ENCODE assay signal across 28 cellular contexts in the genomic region with DNA sequence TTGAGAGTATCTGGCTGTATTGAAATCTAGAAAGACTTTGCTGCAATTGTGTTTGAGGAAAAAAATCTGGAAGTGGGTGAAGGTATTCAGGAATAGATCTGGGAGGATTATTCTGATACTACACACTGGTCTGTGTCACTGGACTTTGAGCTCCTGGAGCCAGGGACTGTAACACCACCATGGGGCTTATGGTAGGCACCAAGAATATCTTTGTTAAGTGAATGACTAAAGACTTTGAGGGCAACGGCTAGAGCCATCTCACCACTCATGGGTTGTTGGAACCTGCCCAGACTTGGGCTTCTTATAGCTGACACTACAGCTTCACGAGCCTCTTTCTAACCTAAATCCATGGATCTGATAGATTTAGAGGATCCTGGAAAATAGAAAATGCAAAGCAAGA. TPM values are rescaled to one million over a fixed set of nuclear protein-coding genes. Genes with fewer than 3 reads are reported as not detected.
DNase-seq lines count a peak whose midpoint lies in the region; ATAC-seq and TF ChIP-seq lines count a peak whose summit lies in the region.
"Had no signal": no experiment of that assay in that cellular context is flagged by ENCODE, and none has a peak within 500 bp of the region (broad histone marks: within the 10 kb centered on the region; RNA-seq: fewer than 3 reads in every experiment).

No MANE protein-coding gene starts in this region.

- intact Hi-C loops in natural killer cell (cut with micrococcal nuclease), result no loop called here

- whole genome bisulfite sequencing in endodermal cell (ENCODE audit: insufficient coverage in 1 of 2, insufficient read length in 1 of 2), 2 experiments, result 97 to 100% methylated on average over 1 to 2 of the region's 2 CpGs

- H3K9me3 Mint-ChIP-seq in natural killer cell (no peaks in the 10 kb centered on the region), endodermal cell (no peaks in the 10 kb centered on the region)
- no peaks in the 10 kb centered on the region for H3K9me3 Mint-ChIP-seq in natural killer cell treated with Interleukin-12 subunit alpha and Interleukin-12 subunit beta and Interleukin-15 and Interleukin-18, amount 100 ng/mL, for 72 hours
- no peaks in the 10 kb centered on the region for H3K9me3 Mint-ChIP-seq in naive thymus-derived CD8-positive, alpha-beta T cell
- H3K9me3 Mint-ChIP-seq in CD8-positive, alpha-beta memory T cell, result no peaks in the 10 kb centered on the region
- H3K9me3 Mint-ChIP-seq: brain had no signal

- H3K4me1 ChIP-seq in endodermal cell (ENCODE audit: control insufficient read depth, insufficient read depth, low read length), result peaks cover 5% of the 10 kb centered on the region
- peaks cover 42% of the 10 kb centered on the region for H3K4me1 ChIP-seq in CD8-positive, alpha-beta memory T cell (ENCODE audit: insufficient read depth, low read length)

- peaks cover 21% of the 10 kb centered on the region for H3K36me3 Mint-ChIP-seq in natural killer cell
- peaks cover 34% of the 10 kb centered on the region for H3K36me3 Mint-ChIP-seq in natural killer cell treated with Interleukin-12 subunit alpha and Interleukin-12 subunit beta and Interleukin-15 and Interleukin-18, amount 100 ng/mL, for 72 hours
- H3K36me3 Mint-ChIP-seq in endodermal cell (ENCODE audit: low read depth), result peaks cover 51% of the 10 kb centered on the region
- peaks cover 0 to 43% (median 12%) of the 10 kb centered on the region in 3 donors for H3K36me3 Mint-ChIP-seq in naive thymus-derived CD8-positive, alpha-beta T cell
- H3K36me3 Mint-ChIP-seq in CD8-positive, alpha-beta memory T cell, result peaks cover 12 to 74% (median 22%) of the 10 kb centered on the region in 3 donors

- H3K27me3 Mint-ChIP-seq in natural killer cell (ENCODE audit: low read depth in 2 of 2) (no peaks in the 10 kb centered on the region), endodermal cell (ENCODE audit: insufficient read depth) (no peaks in the 10 kb centered on the region)
- H3K27me3 Mint-ChIP-seq in natural killer cell treated with Interleukin-12 subunit alpha and Interleukin-12 subunit beta and Interleukin-15 and Interleukin-18, amount 100 ng/mL, for 72 hours, result no peaks in the 10 kb centered on the region
- no peaks in the 10 kb centered on the region for H3K27me3 Mint-ChIP-seq in naive thymus-derived CD8-positive, alpha-beta T cell
- H3K27me3 Mint-ChIP-seq in CD8-positive, alpha-beta memory T cell, result no peaks in the 10 kb centered on the region
- H3K27me3 Mint-ChIP-seq: brain had no signal

- no peak overlapping the region for H3K4me3 ChIP-seq in endodermal cell (ENCODE audit: low read length)
- H3K4me3 ChIP-seq in CD8-positive, alpha-beta memory T cell (ENCODE audit: low read length), result no peak overlapping the region
- H3K4me3 ChIP-seq: adrenal gland, BLaER1, lung, prostate gland, smooth muscle cell, upper lobe of left lung had no signal

- no peaks in the 10 kb centered on the region for H3K27me3 ChIP-seq in endodermal cell (ENCODE audit: control insufficient read depth, insufficient read depth, low read length, poor library complexity, severe bottlenecking)
- no peaks in the 10 kb centered on the region for H3K27me3 ChIP-seq in CD8-positive, alpha-beta memory T cell (ENCODE audit: insufficient read depth, low read length, poor library complexity, severe bottlenecking)
- H3K27me3 ChIP-seq: adrenal gland, BLaER1, neutrophil, upper lobe of left lung had no signal

- H3K9me3 ChIP-seq in endodermal cell (ENCODE audit: control insufficient read depth, low read length), result no peaks in the 10 kb centered on the region
- no peaks in the 10 kb centered on the region for H3K9me3 ChIP-seq in CD8-positive, alpha-beta memory T cell (ENCODE audit: low read length)
- H3K9me3 ChIP-seq: adrenal gland, BLaER1, neutrophil, prostate gland, upper lobe of left lung had no signal

- TF ChIP-seq CTCF in natural killer cell (IDR thresholded peaks at IDR 0.05) (no peak), endodermal cell (conservative IDR thresholded peaks at IDR 0.05) (no peak)

- H3K27ac ChIP-seq in endodermal cell (ENCODE audit: low read depth, low read length), result no peak overlapping the region
- H3K27ac ChIP-seq in CD8-positive, alpha-beta memory T cell (ENCODE audit: low read depth, low read length), result no peak overlapping the region
- H3K27ac ChIP-seq: adrenal gland, BLaER1, epithelial cell of prostate, neutrophil, prostate gland, upper lobe of left lung had no signal

- POLR2A ChIA-PET in naive thymus-derived CD8-positive, alpha-beta T cell (lab: Charles Lee), result interaction anchor here (1.9 kb wide), 1 partner anchor 10 kb away, joined by 11 read pairs; the partner anchor contains the start of gene NFX1
- POLR2A ChIA-PET in CD8-positive, alpha-beta memory T cell (lab: Charles Lee), result no interaction called here

- H3K9ac ChIP-seq in endodermal cell (ENCODE audit: extremely low read depth, low read length, poor library complexity, severe bottlenecking), result no peak overlapping the region
- H3K9ac ChIP-seq: BLaER1 had no signal

- no peak for ATAC-seq in natural killer cell
- no peak for ATAC-seq in natural killer cell treated with Interleukin-12 subunit alpha and Interleukin-12 subunit beta and Interleukin-15 and Interleukin-18, amount 100 ng/mL, for 72 hours
- ATAC-seq in naive thymus-derived CD8-positive, alpha-beta T cell, result no peak
- no peak for ATAC-seq in GM18517 (IDR thresholded peaks at IDR 0.05; ENCODE audit: unreplicated experiment)
- no peak for ATAC-seq in HG02798 (IDR thresholded peaks at IDR 0.05; ENCODE audit: poor library complexity, unreplicated experiment)
- ATAC-seq: Panc1 had no signal

- peaks cover 98% of the 10 kb centered on the region for H3K36me3 ChIP-seq in endodermal cell (ENCODE audit: control insufficient read depth, insufficient read depth, low read length)
- peaks cover 41% of the 10 kb centered on the region for H3K36me3 ChIP-seq in CD8-positive, alpha-beta memory T cell (ENCODE audit: insufficient read depth, low read length)

- H3K4me1 Mint-ChIP-seq in natural killer cell (peaks cover 32 to 36% of the 10 kb centered on the region in 2 donors), endodermal cell (peaks cover 11% of the 10 kb centered on the region)
- peaks cover 32 to 37% of the 10 kb centered on the region in 2 donors for H3K4me1 Mint-ChIP-seq in natural killer cell treated with Interleukin-12 subunit alpha and Interleukin-12 subunit beta and Interleukin-15 and Interleukin-18, amount 100 ng/mL, for 72 hours (ENCODE audit: low read depth in 2 of 2)
- H3K4me1 Mint-ChIP-seq in naive thymus-derived CD8-positive, alpha-beta T cell, result peaks cover 33 to 52% (median 49%) of the 10 kb centered on the region in 4 donors
- peaks cover 48 to 60% (median 50%) of the 10 kb centered on the region in 3 donors for H3K4me1 Mint-ChIP-seq in CD8-positive, alpha-beta memory T cell

- DNase-seq in natural killer cell (no peak), endodermal cell (no peak)
- no peak for DNase-seq in natural killer cell treated with Interleukin-12 subunit alpha and Interleukin-12 subunit beta and Interleukin-15 and Interleukin-18, amount 100 ng/mL, for 72 hours (ENCODE audit: low spot score)
- DNase-seq in naive thymus-derived CD8-positive, alpha-beta T cell, result no peak
- no peak for DNase-seq in CD8-positive, alpha-beta memory T cell
- DNase-seq: activated CD4-positive, alpha-beta T cell treated with anti-CD3 and anti-CD28 coated beads, Interleukin-2, amount 50 U/mL, for 4 hours; activated CD8-positive, alpha-beta memory T cell treated with anti-CD3 and anti-CD28 coated beads, Interleukin-2, amount 50 U/mL, for 4 hours; activated gamma-delta T cell treated with Interleukin-2 at 50 U/mL for 16 hours; adrenal gland; COR-L47; DMS53; NCI-H1092 treated with DMSO at 0.1 percent for 48 hours; NCI-H187 treated with DMSO at 0.1 percent for 48 hours; NCI-H2227 treated with DMSO at 0.1 percent for 48 hours; NCI-H69; SW 1271; T1000; upper lobe of left lung had no signal

- H3K4me3 Mint-ChIP-seq in natural killer cell (no peak overlapping the region), endodermal cell (no peak overlapping the region)
- no peak overlapping the region for H3K4me3 Mint-ChIP-seq in natural killer cell treated with Interleukin-12 subunit alpha and Interleukin-12 subunit beta and Interleukin-15 and Interleukin-18, amount 100 ng/mL, for 72 hours
- peak overlapping the region in 2 of 10 donors; percentile 19 to 24 for H3K4me3 Mint-ChIP-seq in naive thymus-derived CD8-positive, alpha-beta T cell
- no peak overlapping the region for H3K4me3 Mint-ChIP-seq in CD8-positive, alpha-beta memory T cell

- CTCF ChIA-PET in CD8-positive, alpha-beta memory T cell (lab: Charles Lee), result interaction anchor here (1.9 kb wide), 1 partner anchor 13 kb away, joined by 6 read pairs; no protein-coding TSS in a partner anchor

- peak overlapping the region; percentile 6 to 11 for H3K27ac Mint-ChIP-seq in natural killer cell
- no peak overlapping the region for H3K27ac Mint-ChIP-seq in natural killer cell treated with Interleukin-12 subunit alpha and Interleukin-12 subunit beta and Interleukin-15 and Interleukin-18, amount 100 ng/mL, for 72 hours
- H3K27ac Mint-ChIP-seq in endodermal cell, result peak overlapping the region; percentile 59
- H3K27ac Mint-ChIP-seq in naive thymus-derived CD8-positive, alpha-beta T cell, result peak overlapping the region in 6 of 10 donors; percentile 26 to 70 (median 60)
- H3K27ac Mint-ChIP-seq in CD8-positive, alpha-beta memory T cell, result peak overlapping the region in 4 of 8 donors; percentile 4 to 69 (median 46)

RNA-seq across cellular contexts. Expression of gene NFX1, which starts 10.2 kb away (rescaled TPM):
- total RNA-seq in natural killer cell, result 10 to 100 TPM; 33.0 to 38.8 (median 38.5) TPM
- 10 to 100 TPM; 41.6 to 57.9 TPM for total RNA-seq in natural killer cell treated with Interleukin-12 subunit alpha and Interleukin-12 subunit beta and Interleukin-15 and Interleukin-18, amount 100 ng/mL, for 72 hours
- total RNA-seq in endodermal cell, result 10 to 100 TPM; 23.1 to 24.0 TPM
- 20.8 TPM for polyA plus RNA-seq in endodermal cell (2013, experiment 1 of 2)
- polyA plus RNA-seq in endodermal cell (2013, experiment 2 of 2), result 19.0 TPM
- total RNA-seq in naive thymus-derived CD8-positive, alpha-beta T cell, result 10 to 100 TPM; 70.3 to 70.5 TPM
- 10 to 100 TPM; 22.8 to 42.7 (median 31.6) TPM for polyA plus RNA-seq in naive thymus-derived CD8-positive, alpha-beta T cell
- total RNA-seq in CD8-positive, alpha-beta memory T cell, result 10 to 100 TPM; 42.7 to 45.6 TPM
- polyA plus RNA-seq in CD8-positive, alpha-beta memory T cell, result 38.8 TPM

RNA-seq across cellular contexts. Expression of gene CHMP5, which starts 35.7 kb away (rescaled TPM):
- total RNA-seq in natural killer cell (10 to 100 TPM; 21.3 to 24.5 (median 24.0) TPM), endodermal cell (10 to 100 TPM; 62.9 to 80.2 TPM)
- 10 to 100 TPM; 40.8 to 63.2 TPM for total RNA-seq in natural killer cell treated with Interleukin-12 subunit alpha and Interleukin-12 subunit beta and Interleukin-15 and Interleukin-18, amount 100 ng/mL, for 72 hours
- 74.3 TPM for polyA plus RNA-seq in endodermal cell (2013, experiment 1 of 2)
- polyA plus RNA-seq in endodermal cell (2013, experiment 2 of 2), result 78.1 TPM
- total RNA-seq in naive thymus-derived CD8-positive, alpha-beta T cell, result 10 to 100 TPM; 30.4 to 31.4 TPM
- polyA plus RNA-seq in naive thymus-derived CD8-positive, alpha-beta T cell, result 10 to 100 TPM; 38.7 to 40.0 (median 39.4) TPM
- total RNA-seq in CD8-positive, alpha-beta memory T cell, result 10 to 100 TPM; 54.3 to 55.0 TPM
- 42.6 TPM for polyA plus RNA-seq in CD8-positive, alpha-beta memory T cell

RNA-seq across cellular contexts. Expression of gene BAG1, which starts 36.0 kb away (rescaled TPM):
- total RNA-seq in natural killer cell (100 to 1,000 TPM in 1 of 3 donors, 10 to 100 TPM in 2; 83.4 to 102 (median 93.4) TPM), endodermal cell (10 to 100 TPM; 38.7 to 39.9 TPM)
- 100 to 1,000 TPM in 1 of 2 donors, 10 to 100 TPM in 1; 46.1 to 115 TPM for total RNA-seq in natural killer cell treated with Interleukin-12 subunit alpha and Interleukin-12 subunit beta and Interleukin-15 and Interleukin-18, amount 100 ng/mL, for 72 hours
- 41.7 TPM for polyA plus RNA-seq in endodermal cell (2013, experiment 1 of 2)
- polyA plus RNA-seq in endodermal cell (2013, experiment 2 of 2), result 38.9 TPM
- total RNA-seq in naive thymus-derived CD8-positive, alpha-beta T cell, result 10 to 100 TPM; 55.9 to 64.6 TPM
- 10 to 100 TPM; 80.5 to 92.6 (median 86.8) TPM for polyA plus RNA-seq in naive thymus-derived CD8-positive, alpha-beta T cell
- 10 to 100 TPM; 70.6 to 83.6 TPM for total RNA-seq in CD8-positive, alpha-beta memory T cell
- polyA plus RNA-seq in CD8-positive, alpha-beta memory T cell, result 91.5 TPM

Comparison
In these comparisons a context has a peak if more than half of its experiments do, and no peak if none do; other contexts are left out.
1. H3K27ac Mint-ChIP-seq: peak in natural killer cell (2 of 2), endodermal cell (single experiment) and naive thymus-derived CD8-positive, alpha-beta T cell (6 of 10); none in natural killer cell treated with Interleukin-12 subunit alpha and Interleukin-12 subunit beta and Interleukin-15 and Interleukin-18, amount 100 ng/mL, for 72 hours (0 of 2).